Comparison of ENCODE assay signal across 1 cellular context in the genomic region with DNA sequence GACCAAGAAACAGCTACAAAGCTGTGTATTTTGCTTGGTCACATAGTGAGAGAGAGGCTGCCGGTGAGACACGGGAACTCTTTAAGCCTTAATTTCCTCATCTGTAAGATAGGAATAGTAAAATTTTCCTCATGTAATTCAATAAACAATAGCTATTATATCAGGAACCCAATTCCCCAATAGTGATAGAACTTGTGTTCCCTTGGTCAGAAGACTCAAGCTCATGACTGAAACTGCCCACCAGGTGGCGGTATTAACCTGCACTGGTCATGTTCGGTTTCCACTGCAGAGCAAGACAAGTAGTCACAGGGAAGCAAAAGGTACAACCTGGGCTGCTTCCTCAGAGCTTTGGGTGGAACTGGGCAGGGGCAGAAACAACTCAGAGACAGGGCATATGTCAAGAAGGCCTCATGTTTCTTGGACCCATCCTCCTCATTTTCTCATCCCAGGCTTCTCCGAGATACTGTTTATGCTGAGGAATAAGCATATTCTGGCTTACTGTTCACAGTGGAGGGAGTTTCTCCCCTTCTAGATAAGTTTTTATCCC.
TF ChIP-seq lines count a peak whose summit lies in the region.

No MANE protein-coding gene starts in this region.

TF ChIP-seq in HepG2, 621 proteins besides CTCF, POLR2A, EP300 and RAD21 (continued from another document and continues in another):
- TF ChIP-seq, protein P1, sequence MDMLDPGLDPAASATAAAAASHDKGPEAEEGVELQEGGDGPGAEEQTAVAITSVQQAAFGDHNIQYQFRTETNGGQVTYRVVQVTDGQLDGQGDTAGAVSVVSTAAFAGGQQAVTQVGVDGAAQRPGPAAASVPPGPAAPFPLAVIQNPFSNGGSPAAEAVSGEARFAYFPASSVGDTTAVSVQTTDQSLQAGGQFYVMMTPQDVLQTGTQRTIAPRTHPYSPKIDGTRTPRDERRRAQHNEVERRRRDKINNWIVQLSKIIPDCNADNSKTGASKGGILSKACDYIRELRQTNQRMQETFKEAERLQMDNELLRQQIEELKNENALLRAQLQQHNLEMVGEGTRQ (IDR thresholded peaks at IDR 0.05; ENCODE audit: low read depth, low read length): no peak
- TF ChIP-seq, protein P1 (CRISPR knock-in tag; IDR thresholded peaks at IDR 0.05; ENCODE audit: borderline replicate concordance): no peak
- TF ChIP-seq ZC3H13 (CRISPR knock-in tag; IDR thresholded peaks at IDR 0.05) (no peak), PTBP1 (IDR thresholded peaks at IDR 0.05; ENCODE audit: low read depth, low read length, poor library complexity, severe bottlenecking) (no peak), ZNF234 (CRISPR knock-in tag; conservative IDR thresholded peaks at IDR 0.05) (no peak), ZSCAN21 (CRISPR knock-in tag; IDR thresholded peaks at IDR 0.05; ENCODE audit: borderline replicate concordance) (no peak), SATB2 (CRISPR knock-in tag; IDR thresholded peaks at IDR 0.05) (no peak), FOXP1 (IDR thresholded peaks at IDR 0.05) (no peak), FOXP1 (CRISPR knock-in tag; IDR thresholded peaks at IDR 0.05) (no peak), ZNF136 (CRISPR knock-in tag; IDR thresholded peaks at IDR 0.05; ENCODE audit: low read depth) (no peak), HMG20B (CRISPR knock-in tag; conservative IDR thresholded peaks at IDR 0.05) (no peak), ZNF569 (CRISPR knock-in tag; IDR thresholded peaks at IDR 0.05; ENCODE audit: borderline replicate concordance) (no peak; the same call in 1 of the 2 replicates), NFE2L1 (CRISPR knock-in tag; IDR thresholded peaks at IDR 0.05; ENCODE audit: borderline replicate concordance) (no peak), SETDB1 (CRISPR knock-in tag; IDR thresholded peaks at IDR 0.05; ENCODE audit: borderline replicate concordance) (no peak), ZFP36L2 (CRISPR knock-in tag; IDR thresholded peaks at IDR 0.05) (0 out of 2 replicates have a peak, but pooled peaks have one; percentile 38), NRL (CRISPR knock-in tag; IDR thresholded peaks at IDR 0.05; ENCODE audit: borderline replicate concordance) (no peak), EZH2 (conservative IDR thresholded peaks at IDR 0.05; ENCODE audit: low read depth, low read length) (no peak), KLF11 (CRISPR knock-in tag; IDR thresholded peaks at IDR 0.05) (0 out of 2 replicates have a peak, but pooled peaks have one; percentile 43), DMAP1 (CRISPR knock-in tag; IDR thresholded peaks at IDR 0.05) (no peak), ZNF737 (CRISPR knock-in tag; IDR thresholded peaks at IDR 0.05; ENCODE audit: borderline replicate concordance) (no peak), BCL6 (CRISPR knock-in tag; IDR thresholded peaks at IDR 0.05) (peak; percentile 55; the same call in 1 of the 2 replicates), HNF4A (CRISPR knock-in tag; IDR thresholded peaks at IDR 0.05) (no peak), TARDBP (CRISPR knock-in tag; IDR thresholded peaks at IDR 0.05) (peak; percentile 72), CC2D1A (CRISPR knock-in tag; IDR thresholded peaks at IDR 0.05) (peak; percentile 97), RFXANK (CRISPR knock-in tag; IDR thresholded peaks at IDR 0.05) (no peak), SIX1 (CRISPR knock-in tag; IDR thresholded peaks at IDR 0.05; ENCODE audit: borderline replicate concordance) (no peak), RCOR2 (CRISPR knock-in tag; IDR thresholded peaks at IDR 0.05) (no peak), SP2 (CRISPR knock-in tag; IDR thresholded peaks at IDR 0.05) (no peak), SNAPC2 (CRISPR knock-in tag; IDR thresholded peaks at IDR 0.05) (no peak), ZNF550 (CRISPR knock-in tag; IDR thresholded peaks at IDR 0.05; ENCODE audit: borderline replicate concordance) (no peak), NR2F2 (IDR thresholded peaks at IDR 0.05; ENCODE audit: borderline replicate concordance, low read depth) (no peak), ZFP36L1 (CRISPR knock-in tag; IDR thresholded peaks at IDR 0.05) (no peak), MYNN (CRISPR knock-in tag; IDR thresholded peaks at IDR 0.05; ENCODE audit: low read depth) (0 out of 2 replicates have a peak, but pooled peaks have one; percentile 68), SALL1 (CRISPR knock-in tag; IDR thresholded peaks at IDR 0.05) (no peak), AHR (CRISPR knock-in tag; IDR thresholded peaks at IDR 0.05) (no peak; the same call in 1 of the 2 replicates), ZNF331 (CRISPR knock-in tag; IDR thresholded peaks at IDR 0.05) (peak; percentile 65; the same call in 1 of the 2 replicates)
- TF ChIP-seq, protein P2, sequence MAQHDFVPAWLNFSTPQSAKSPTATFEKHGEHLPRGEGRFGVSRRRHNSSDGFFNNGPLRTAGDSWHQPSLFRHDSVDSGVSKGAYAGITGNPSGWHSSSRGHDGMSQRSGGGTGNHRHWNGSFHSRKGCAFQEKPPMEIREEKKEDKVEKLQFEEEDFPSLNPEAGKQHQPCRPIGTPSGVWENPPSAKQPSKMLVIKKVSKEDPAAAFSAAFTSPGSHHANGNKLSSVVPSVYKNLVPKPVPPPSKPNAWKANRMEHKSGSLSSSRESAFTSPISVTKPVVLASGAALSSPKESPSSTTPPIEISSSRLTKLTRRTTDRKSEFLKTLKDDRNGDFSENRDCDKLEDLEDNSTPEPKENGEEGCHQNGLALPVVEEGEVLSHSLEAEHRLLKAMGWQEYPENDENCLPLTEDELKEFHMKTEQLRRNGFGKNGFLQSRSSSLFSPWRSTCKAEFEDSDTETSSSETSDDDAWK (CRISPR knock-in tag; IDR thresholded peaks at IDR 0.05): no peak
- TF ChIP-seq, protein P3, sequence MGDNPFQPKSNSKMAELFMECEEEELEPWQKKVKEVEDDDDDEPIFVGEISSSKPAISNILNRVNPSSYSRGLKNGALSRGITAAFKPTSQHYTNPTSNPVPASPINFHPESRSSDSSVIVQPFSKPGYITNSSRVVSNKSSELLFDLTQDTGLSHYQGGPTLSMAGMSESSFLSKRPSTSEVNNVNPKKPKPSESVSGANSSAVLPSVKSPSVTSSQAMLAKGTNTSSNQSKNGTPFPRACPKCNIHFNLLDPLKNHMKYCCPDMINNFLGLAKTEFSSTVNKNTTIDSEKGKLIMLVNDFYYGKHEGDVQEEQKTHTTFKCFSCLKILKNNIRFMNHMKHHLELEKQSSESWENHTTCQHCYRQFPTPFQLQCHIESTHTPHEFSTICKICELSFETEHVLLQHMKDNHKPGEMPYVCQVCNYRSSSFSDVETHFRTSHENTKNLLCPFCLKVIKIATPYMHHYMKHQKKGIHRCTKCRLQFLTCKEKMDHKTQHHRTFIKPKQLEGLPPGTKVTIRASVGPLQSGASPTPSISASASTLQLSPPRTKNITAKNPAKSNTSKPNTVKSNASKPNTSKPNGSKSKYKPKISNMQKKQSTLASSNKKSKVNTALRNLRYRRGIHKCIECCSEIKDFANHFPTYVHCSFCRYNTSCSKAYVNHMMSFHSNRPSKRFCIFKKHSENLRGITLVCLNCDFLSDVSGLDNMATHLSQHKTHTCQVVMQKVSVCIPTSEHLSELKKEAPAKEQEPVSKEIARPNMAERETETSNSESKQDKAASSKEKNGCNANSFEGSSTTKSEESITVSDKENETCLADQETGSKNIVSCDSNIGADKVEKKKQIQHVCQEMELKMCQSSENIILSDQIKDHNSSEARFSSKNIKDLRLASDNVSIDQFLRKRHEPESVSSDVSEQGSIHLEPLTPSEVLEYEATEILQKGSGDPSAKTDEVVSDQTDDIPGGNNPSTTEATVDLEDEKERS (CRISPR knock-in tag; IDR thresholded peaks at IDR 0.05): no peak
- TF ChIP-seq, protein P4, sequence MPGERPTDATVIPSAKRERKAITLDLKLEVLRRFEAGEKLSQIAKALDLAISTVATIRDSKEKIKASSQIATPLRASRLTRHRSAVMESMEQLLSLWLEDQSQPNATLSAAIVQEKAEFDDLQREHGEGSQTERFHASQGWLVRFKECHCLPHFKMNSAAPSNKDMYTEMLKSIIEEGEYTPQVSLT (CRISPR knock-in tag; IDR thresholded peaks at IDR 0.05; ENCODE audit: borderline replicate concordance, low read depth): no peak
- TF ChIP-seq, protein P5, sequence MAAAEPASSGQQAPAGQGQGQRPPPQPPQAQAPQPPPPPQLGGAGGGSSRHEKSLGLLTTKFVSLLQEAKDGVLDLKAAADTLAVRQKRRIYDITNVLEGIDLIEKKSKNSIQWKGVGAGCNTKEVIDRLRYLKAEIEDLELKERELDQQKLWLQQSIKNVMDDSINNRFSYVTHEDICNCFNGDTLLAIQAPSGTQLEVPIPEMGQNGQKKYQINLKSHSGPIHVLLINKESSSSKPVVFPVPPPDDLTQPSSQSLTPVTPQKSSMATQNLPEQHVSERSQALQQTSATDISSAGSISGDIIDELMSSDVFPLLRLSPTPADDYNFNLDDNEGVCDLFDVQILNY (CRISPR knock-in tag; conservative IDR thresholded peaks at IDR 0.05): no peak
- TF ChIP-seq, protein P6, sequence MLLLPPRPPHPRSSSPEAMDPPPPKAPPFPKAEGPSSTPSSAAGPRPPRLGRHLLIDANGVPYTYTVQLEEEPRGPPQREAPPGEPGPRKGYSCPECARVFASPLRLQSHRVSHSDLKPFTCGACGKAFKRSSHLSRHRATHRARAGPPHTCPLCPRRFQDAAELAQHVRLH (CRISPR knock-in tag; IDR thresholded peaks at IDR 0.05; ENCODE audit: borderline replicate concordance, low read depth): peak; percentile 88; the same call in 1 of the 2 replicates
- TF ChIP-seq, protein P7, sequence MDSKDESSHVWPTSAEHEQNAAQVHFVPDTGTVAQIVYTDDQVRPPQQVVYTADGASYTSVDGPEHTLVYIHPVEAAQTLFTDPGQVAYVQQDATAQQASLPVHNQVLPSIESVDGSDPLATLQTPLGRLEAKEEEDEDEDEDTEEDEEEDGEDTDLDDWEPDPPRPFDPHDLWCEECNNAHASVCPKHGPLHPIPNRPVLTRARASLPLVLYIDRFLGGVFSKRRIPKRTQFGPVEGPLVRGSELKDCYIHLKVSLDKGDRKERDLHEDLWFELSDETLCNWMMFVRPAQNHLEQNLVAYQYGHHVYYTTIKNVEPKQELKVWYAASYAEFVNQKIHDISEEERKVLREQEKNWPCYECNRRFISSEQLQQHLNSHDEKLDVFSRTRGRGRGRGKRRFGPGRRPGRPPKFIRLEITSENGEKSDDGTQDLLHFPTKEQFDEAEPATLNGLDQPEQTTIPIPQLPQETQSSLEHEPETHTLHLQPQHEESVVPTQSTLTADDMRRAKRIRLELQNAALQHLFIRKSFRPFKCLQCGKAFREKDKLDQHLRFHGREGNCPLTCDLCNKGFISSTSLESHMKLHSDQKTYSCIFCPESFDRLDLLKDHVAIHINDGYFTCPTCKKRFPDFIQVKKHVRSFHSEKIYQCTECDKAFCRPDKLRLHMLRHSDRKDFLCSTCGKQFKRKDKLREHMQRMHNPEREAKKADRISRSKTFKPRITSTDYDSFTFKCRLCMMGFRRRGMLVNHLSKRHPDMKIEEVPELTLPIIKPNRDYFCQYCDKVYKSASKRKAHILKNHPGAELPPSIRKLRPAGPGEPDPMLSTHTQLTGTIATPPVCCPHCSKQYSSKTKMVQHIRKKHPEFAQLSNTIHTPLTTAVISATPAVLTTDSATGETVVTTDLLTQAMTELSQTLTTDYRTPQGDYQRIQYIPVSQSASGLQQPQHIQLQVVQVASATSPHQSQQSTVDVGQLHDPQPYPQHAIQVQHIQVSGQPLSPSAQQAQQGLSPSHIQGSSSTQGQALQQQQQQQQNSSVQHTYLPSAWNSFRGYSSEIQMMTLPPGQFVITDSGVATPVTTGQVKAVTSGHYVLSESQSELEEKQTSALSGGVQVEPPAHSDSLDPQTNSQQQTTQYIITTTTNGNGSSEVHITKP (CRISPR knock-in tag; IDR thresholded peaks at IDR 0.05; ENCODE audit: low read depth): no peak; the same call in 1 of the 2 replicates
- TF ChIP-seq, protein P8, sequence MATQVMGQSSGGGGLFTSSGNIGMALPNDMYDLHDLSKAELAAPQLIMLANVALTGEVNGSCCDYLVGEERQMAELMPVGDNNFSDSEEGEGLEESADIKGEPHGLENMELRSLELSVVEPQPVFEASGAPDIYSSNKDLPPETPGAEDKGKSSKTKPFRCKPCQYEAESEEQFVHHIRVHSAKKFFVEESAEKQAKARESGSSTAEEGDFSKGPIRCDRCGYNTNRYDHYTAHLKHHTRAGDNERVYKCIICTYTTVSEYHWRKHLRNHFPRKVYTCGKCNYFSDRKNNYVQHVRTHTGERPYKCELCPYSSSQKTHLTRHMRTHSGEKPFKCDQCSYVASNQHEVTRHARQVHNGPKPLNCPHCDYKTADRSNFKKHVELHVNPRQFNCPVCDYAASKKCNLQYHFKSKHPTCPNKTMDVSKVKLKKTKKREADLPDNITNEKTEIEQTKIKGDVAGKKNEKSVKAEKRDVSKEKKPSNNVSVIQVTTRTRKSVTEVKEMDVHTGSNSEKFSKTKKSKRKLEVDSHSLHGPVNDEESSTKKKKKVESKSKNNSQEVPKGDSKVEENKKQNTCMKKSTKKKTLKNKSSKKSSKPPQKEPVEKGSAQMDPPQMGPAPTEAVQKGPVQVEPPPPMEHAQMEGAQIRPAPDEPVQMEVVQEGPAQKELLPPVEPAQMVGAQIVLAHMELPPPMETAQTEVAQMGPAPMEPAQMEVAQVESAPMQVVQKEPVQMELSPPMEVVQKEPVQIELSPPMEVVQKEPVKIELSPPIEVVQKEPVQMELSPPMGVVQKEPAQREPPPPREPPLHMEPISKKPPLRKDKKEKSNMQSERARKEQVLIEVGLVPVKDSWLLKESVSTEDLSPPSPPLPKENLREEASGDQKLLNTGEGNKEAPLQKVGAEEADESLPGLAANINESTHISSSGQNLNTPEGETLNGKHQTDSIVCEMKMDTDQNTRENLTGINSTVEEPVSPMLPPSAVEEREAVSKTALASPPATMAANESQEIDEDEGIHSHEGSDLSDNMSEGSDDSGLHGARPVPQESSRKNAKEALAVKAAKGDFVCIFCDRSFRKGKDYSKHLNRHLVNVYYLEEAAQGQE (IDR thresholded peaks at IDR 0.05; ENCODE audit: borderline replicate concordance in 1 of 2, low read depth in 1 of 2, low read length in 2 of 2): no peak
- TF ChIP-seq, protein P9, sequence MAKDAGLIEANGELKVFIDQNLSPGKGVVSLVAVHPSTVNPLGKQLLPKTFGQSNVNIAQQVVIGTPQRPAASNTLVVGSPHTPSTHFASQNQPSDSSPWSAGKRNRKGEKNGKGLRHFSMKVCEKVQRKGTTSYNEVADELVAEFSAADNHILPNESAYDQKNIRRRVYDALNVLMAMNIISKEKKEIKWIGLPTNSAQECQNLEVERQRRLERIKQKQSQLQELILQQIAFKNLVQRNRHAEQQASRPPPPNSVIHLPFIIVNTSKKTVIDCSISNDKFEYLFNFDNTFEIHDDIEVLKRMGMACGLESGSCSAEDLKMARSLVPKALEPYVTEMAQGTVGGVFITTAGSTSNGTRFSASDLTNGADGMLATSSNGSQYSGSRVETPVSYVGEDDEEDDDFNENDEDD (CRISPR knock-in tag; IDR thresholded peaks at IDR 0.05; ENCODE audit: borderline replicate concordance): 0 out of 2 replicates have a peak, but pooled peaks have one; percentile 28
- TF ChIP-seq, protein P10, sequence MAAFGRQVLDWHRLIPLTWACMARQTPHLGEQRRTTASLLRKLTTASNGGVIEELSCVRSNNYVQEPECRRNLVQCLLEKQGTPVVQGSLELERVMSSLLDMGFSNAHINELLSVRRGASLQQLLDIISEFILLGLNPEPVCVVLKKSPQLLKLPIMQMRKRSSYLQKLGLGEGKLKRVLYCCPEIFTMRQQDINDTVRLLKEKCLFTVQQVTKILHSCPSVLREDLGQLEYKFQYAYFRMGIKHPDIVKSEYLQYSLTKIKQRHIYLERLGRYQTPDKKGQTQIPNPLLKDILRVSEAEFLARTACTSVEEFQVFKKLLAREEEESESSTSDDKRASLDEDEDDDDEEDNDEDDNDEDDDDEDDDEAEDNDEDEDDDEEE (CRISPR knock-in tag; IDR thresholded peaks at IDR 0.05): no peak
